26 cellular contexts compared by ENCODE assay signal in genomic region chr11:31445621-31446020, GRCh38.
"Had no signal": no experiment of that assay in that cellular context is flagged by ENCODE, and none has a peak within 500 bp of the region (broad histone marks: within the 10 kb centered on the region; RNA-seq: fewer than 3 reads in every experiment).

No MANE protein-coding gene starts in this region.

- H3K9me3 Mint-ChIP-seq: activated B cell treated with CpG ODN at 0.5 μM for 24 hours; activated T-cell treated with anti-CD3 and anti-CD28 coated beads, Interleukin-2, amount 50 U/mL, for 24 hours; central memory CD8-positive, alpha-beta T cell; T-cell had no signal

- H3K9ac ChIP-seq: KMS-11 had no signal

- H3K4me2 ChIP-seq: KMS-11 had no signal

- H3K4me3 ChIP-seq: ascending aorta, body of pancreas had no signal

- H3K27ac Mint-ChIP-seq: activated B cell treated with CpG ODN at 0.5 μM for 24 hours; activated CD4-positive, alpha-beta T cell treated with anti-CD3 and anti-CD28 coated beads, Interleukin-2, amount 10 ng/mL, durations not matched to agents 24 days and 14 days; activated CD8-positive, alpha-beta memory T cell treated with anti-CD3 and anti-CD28 coated beads, Interleukin-2, amount 10 ng/mL, durations not matched to agents 7 days and 5 days; activated naive CD4-positive, alpha-beta T cell treated with anti-CD3 and anti-CD28 coated beads, Interleukin-2, amount 50 U/mL, for 72 hours; activated naive CD8-positive, alpha-beta T cell treated with anti-CD3 and anti-CD28 coated beads, Interleukin-2, amount 50 U/mL, for 24 hours; activated T-cell treated with anti-CD3 and anti-CD28 coated beads, Interleukin-2, amount 50 U/mL, for 24 hours; activated T-helper 1 cell treated with anti-CD3 and anti-CD28 coated beads, Interleukin-12 subunit alpha, Interleukin-12 subunit beta, Interleukin-2, Interleukin-4 antibody, amounts not matched to agents 30 ng/mL and 10 ng/mL and 1 ng/mL, durations not matched to agents 14 hours and 24 hours and 36 hours; T-cell had no signal

- H3K27me3 Mint-ChIP-seq: activated B cell treated with CpG ODN at 0.5 μM for 24 hours; activated CD4-positive, alpha-beta T cell treated with anti-CD3 and anti-CD28 coated beads, Interleukin-2, amount 10 ng/mL, durations not matched to agents 24 days and 14 days; activated CD8-positive, alpha-beta memory T cell treated with anti-CD3 and anti-CD28 coated beads, Interleukin-2, amount 10 ng/mL, durations not matched to agents 7 days and 5 days; activated naive CD8-positive, alpha-beta T cell treated with anti-CD3 and anti-CD28 coated beads, Interleukin-2, amount 50 U/mL, for 24 hours; activated T-cell treated with anti-CD3 and anti-CD28 coated beads, Interleukin-2, amount 50 U/mL, for 24 hours; central memory CD8-positive, alpha-beta T cell; T-cell had no signal

- H3K27me3 ChIP-seq: ascending aorta, body of pancreas had no signal

- H3K4me1 Mint-ChIP-seq: activated B cell treated with CpG ODN at 0.5 μM for 24 hours; activated CD4-positive, alpha-beta T cell treated with anti-CD3 and anti-CD28 coated beads, Interleukin-2, amount 10 ng/mL, durations not matched to agents 24 days and 14 days; activated CD8-positive, alpha-beta memory T cell treated with anti-CD3 and anti-CD28 coated beads, Interleukin-2, amount 10 ng/mL, durations not matched to agents 7 days and 5 days; activated naive CD8-positive, alpha-beta T cell treated with anti-CD3 and anti-CD28 coated beads, Interleukin-2, amount 50 U/mL, for 24 hours had no signal

- DNase-seq: activated B cell treated with CpG ODN at 0.5 μM for 24 hours; activated CD4-positive, alpha-beta T cell treated with anti-CD3 and anti-CD28 coated beads for 1 hour; activated CD4-positive, alpha-beta T cell treated with anti-CD3 and anti-CD28 coated beads, Interleukin-2, amount 10 ng/mL, durations not matched to agents 24 days and 14 days; activated CD4-positive, alpha-beta T cell treated with anti-CD3 and anti-CD28 coated beads, Interleukin-2, amount 50 U/mL, for 48 hours; activated CD8-positive, alpha-beta memory T cell treated with anti-CD3 and anti-CD28 coated beads, Interleukin-2, amount 10 ng/mL, durations not matched to agents 7 days and 5 days; activated effector memory CD4-positive, alpha-beta T cell treated with Interleukin-2 at 50 U/mL for 16 hours; activated naive CD4-positive, alpha-beta T cell; activated naive CD8-positive, alpha-beta T cell treated with anti-CD3 and anti-CD28 coated beads, Interleukin-2, amount 50 U/mL, for 24 hours; activated T-cell treated with anti-CD3 and anti-CD28 coated beads, Interleukin-2, amount 50 U/mL, for 24 hours; amniotic stem cell; body of pancreas; MM.1S; NCI-H1105; NCI-H1436; NCI-H1694 treated with DMSO at 0.1 percent for 48 hours; NCI-H2081; NCI-H524; SHP77 treated with DMSO at 0.1 percent for 48 hours; T-cell; T-helper 2 cell; T1000 had no signal

- H3K9me3 ChIP-seq: ascending aorta, body of pancreas had no signal

- H3K4me3 Mint-ChIP-seq: activated B cell treated with CpG ODN at 0.5 μM for 24 hours; activated CD4-positive, alpha-beta T cell treated with anti-CD3 and anti-CD28 coated beads, Interleukin-2, amount 10 ng/mL, durations not matched to agents 24 days and 14 days; activated CD8-positive, alpha-beta memory T cell treated with anti-CD3 and anti-CD28 coated beads, Interleukin-2, amount 10 ng/mL, durations not matched to agents 7 days and 5 days; activated naive CD8-positive, alpha-beta T cell treated with anti-CD3 and anti-CD28 coated beads, Interleukin-2, amount 50 U/mL, for 24 hours; activated T-cell treated with anti-CD3 and anti-CD28 coated beads, Interleukin-2, amount 50 U/mL, for 24 hours; activated T-helper 1 cell treated with anti-CD3 and anti-CD28 coated beads, Interleukin-12 subunit alpha, Interleukin-12 subunit beta, Interleukin-2, Interleukin-4 antibody, amounts not matched to agents 30 ng/mL and 10 ng/mL and 1 ng/mL, durations not matched to agents 14 hours and 24 hours and 36 hours; central memory CD8-positive, alpha-beta T cell; T-cell had no signal

- H3K27ac ChIP-seq: ascending aorta, body of pancreas, KMS-11 had no signal

- H3K4me1 ChIP-seq: ascending aorta, body of pancreas had no signal
